ENCODE assay signal across 15 cellular contexts in the genomic region with DNA sequence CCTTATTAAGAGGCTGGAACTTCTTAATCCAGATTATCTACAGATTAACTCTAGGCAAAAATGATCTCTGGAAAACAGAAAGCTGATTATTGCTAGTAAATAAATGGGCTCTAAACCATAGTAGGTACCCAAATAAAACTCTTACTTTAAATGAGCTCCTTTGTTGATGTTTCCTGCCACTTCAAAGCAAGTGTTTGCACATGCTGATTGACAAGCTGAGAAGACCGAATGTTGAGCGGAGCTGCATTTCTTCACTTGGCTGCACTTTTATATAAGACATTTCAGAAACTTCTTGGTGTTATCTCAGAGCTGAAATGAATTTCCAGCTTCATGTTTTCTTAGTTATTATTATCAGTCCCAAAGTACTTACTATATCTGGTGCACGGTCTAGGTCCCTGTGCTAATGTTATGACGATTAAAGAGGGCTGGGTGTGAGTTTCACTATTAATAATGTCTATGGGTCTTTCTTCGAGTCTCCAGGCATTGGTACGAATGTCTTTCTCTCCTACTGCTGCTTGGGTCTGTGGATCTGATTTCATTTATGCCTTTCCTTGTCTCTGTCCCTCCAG. TPM values are rescaled to one million over a fixed set of nuclear protein-coding genes. Genes with fewer than 3 reads are reported as not detected.
DNase-seq lines count a peak whose midpoint lies in the region; ATAC-seq and TF ChIP-seq lines count a peak whose summit lies in the region.
"Had no signal": no experiment of that assay in that cellular context is flagged by ENCODE, and none has a peak within 500 bp of the region (broad histone marks: within the 10 kb centered on the region; RNA-seq: fewer than 3 reads in every experiment).

No MANE protein-coding gene starts in this region.

- ATAC-seq in GM18519 (IDR thresholded peaks at IDR 0.05; ENCODE audit: low FRiP score, unreplicated experiment), result peak; percentile 38
- peak; percentile 47 for ATAC-seq in GM21381 (IDR thresholded peaks at IDR 0.05; ENCODE audit: unreplicated experiment)
- peak; percentile 39 for ATAC-seq in HG03064 (IDR thresholded peaks at IDR 0.05; ENCODE audit: low read depth, unreplicated experiment)
- no peak for ATAC-seq in omental fat pad (ENCODE audit: low FRiP score)

- H3K4me3 Mint-ChIP-seq in immature natural killer cell, result peak overlapping the region in 3 of 5 donors; percentile 24 to 76 (median 24)
- no peak overlapping the region for H3K4me3 Mint-ChIP-seq in mesothelial cell of epicardium
- H3K4me3 Mint-ChIP-seq: activated T-helper 1 cell treated with anti-CD3 and anti-CD28 coated beads, Interleukin-12 subunit alpha, Interleukin-12 subunit beta, Interleukin-2, Interleukin-4 antibody, amounts not matched to agents 30 ng/mL and 10 ng/mL and 1 ng/mL, durations not matched to agents 14 hours and 24 hours and 36 hours had no signal

- no peaks in the 10 kb centered on the region for H3K36me3 Mint-ChIP-seq in immature natural killer cell
- no peaks in the 10 kb centered on the region for H3K36me3 Mint-ChIP-seq in mesothelial cell of epicardium

- no peaks in the 10 kb centered on the region for H3K9me3 Mint-ChIP-seq in immature natural killer cell
- no peaks in the 10 kb centered on the region for H3K9me3 Mint-ChIP-seq in mesothelial cell of epicardium
- H3K9me3 Mint-ChIP-seq: activated T-helper 1 cell treated with anti-CD3 and anti-CD28 coated beads, Interleukin-12 subunit alpha, Interleukin-12 subunit beta, Interleukin-2, Interleukin-4 antibody, amounts not matched to agents 30 ng/mL and 10 ng/mL and 1 ng/mL, durations not matched to agents 14 hours and 24 hours and 36 hours had no signal

- TF ChIP-seq CTCF in omental fat pad (IDR thresholded peaks at IDR 0.05) (no peak), mesothelial cell of epicardium (IDR thresholded peaks at IDR 0.05; ENCODE audit: unreplicated experiment) (no peak)

- H3K27ac Mint-ChIP-seq in immature natural killer cell, result no peak overlapping the region
- H3K27ac Mint-ChIP-seq in mesothelial cell of epicardium, result no peak overlapping the region
- H3K27ac Mint-ChIP-seq: activated T-helper 1 cell treated with anti-CD3 and anti-CD28 coated beads, Interleukin-12 subunit alpha, Interleukin-12 subunit beta, Interleukin-2, Interleukin-4 antibody, amounts not matched to agents 30 ng/mL and 10 ng/mL and 1 ng/mL, durations not matched to agents 14 hours and 24 hours and 36 hours had no signal

- DNase-seq in immature natural killer cell, result no peak
- DNase-seq in omental fat pad (ENCODE audit: low spot score), result no peak
- DNase-seq in mesothelial cell of epicardium (ENCODE audit: low spot score in 2 of 2, unreplicated experiment in 2 of 2), result no peak
- DNase-seq in activated CD4-positive, alpha-beta T cell treated with anti-CD3 and anti-CD28 coated beads for 4 hours, result no peak
- no peak for DNase-seq in stimulated activated CD4-positive, alpha-beta T cell treated with anti-CD3 and anti-CD28 coated beads, Interleukin-4, amount 100 ng/mL, for 4 hours
- DNase-seq: DMS79 treated with DMSO at 0.1 percent for 48 hours, foreskin melanocyte, NCI-H2029 treated with DMSO at 0.1 percent for 48 hours, RPMI8226 had no signal

- H3K27me3 Mint-ChIP-seq in immature natural killer cell (ENCODE audit: low read depth in 3 of 3), result peaks cover 0 to 4% (median 0%) of the 10 kb centered on the region in 3 donors
- peaks cover 2% of the 10 kb centered on the region for H3K27me3 Mint-ChIP-seq in mesothelial cell of epicardium (ENCODE audit: low read depth)

- H3K4me1 Mint-ChIP-seq in immature natural killer cell (peaks cover 18 to 22% of the 10 kb centered on the region in 2 donors), mesothelial cell of epicardium (no peaks in the 10 kb centered on the region)

RNA-seq across cellular contexts. Expression of a gene that starts 58.6 kb away (rescaled TPM):
- not detected for polyA plus RNA-seq in immature natural killer cell
- total RNA-seq in omental fat pad (not detected), mesothelial cell of epicardium (not detected in 3 replicates)
- total RNA-seq: activated T-helper 1 cell treated with anti-CD3 and anti-CD28 coated beads, Interleukin-12 subunit alpha, Interleukin-12 subunit beta, Interleukin-2, Interleukin-4 antibody, amounts not matched to agents 30 ng/mL and 10 ng/mL and 1 ng/mL, durations not matched to agents 14 hours and 24 hours and 36 hours; cardiac septum; right atrium auricular region had no signal
